12 cellular contexts compared by ENCODE assay signal in the genomic region with DNA sequence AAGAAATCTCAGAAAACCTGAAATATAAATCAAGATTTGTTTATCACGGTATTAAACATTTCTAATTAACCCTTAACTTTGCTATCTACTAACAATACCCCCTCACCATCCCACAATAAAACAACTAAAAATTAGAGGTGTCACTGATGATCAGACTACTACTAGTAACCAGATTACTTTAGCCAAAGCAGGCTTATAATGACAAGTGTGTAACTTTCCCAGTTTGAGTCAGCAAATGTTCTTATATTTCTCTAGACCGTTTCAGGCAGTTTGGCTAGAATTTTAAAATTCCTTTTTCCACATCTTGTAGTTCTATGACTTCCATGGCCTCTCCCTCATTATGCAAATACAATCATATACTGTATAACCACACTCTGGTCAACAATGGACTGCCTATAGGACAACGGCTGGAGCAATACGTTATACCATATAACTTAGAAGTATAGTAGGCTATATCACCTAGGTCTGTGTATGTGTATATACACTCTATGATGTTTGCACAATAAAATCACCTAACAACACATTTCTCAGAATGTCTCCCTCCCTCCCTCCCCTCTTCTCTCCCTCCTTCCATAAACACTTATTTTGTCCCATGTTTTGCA.
DNase-seq lines count a peak whose midpoint lies in the region; ATAC-seq and TF ChIP-seq lines count a peak whose summit lies in the region.
"Had no signal": no experiment of that assay in that cellular context is flagged by ENCODE, and none has a peak within 500 bp of the region (broad histone marks: within the 10 kb centered on the region; RNA-seq: fewer than 3 reads in every experiment).

No MANE protein-coding gene starts in this region.

- H3K4me1 Mint-ChIP-seq in osteocyte (ENCODE audit: unreplicated experiment): peaks cover 57% of the 10 kb centered on the region
- H3K4me1 Mint-ChIP-seq: CD4-positive, alpha-beta memory T cell had no signal

- H3K36me3 Mint-ChIP-seq in osteocyte (ENCODE audit: unreplicated experiment): peaks cover 12% of the 10 kb centered on the region
- H3K36me3 Mint-ChIP-seq: CD4-positive, alpha-beta memory T cell had no signal

- H3K4me3 Mint-ChIP-seq in osteocyte (ENCODE audit: unreplicated experiment): no peak overlapping the region
- H3K4me3 Mint-ChIP-seq: CD4-positive, alpha-beta memory T cell; H9 had no signal

- H3K27me3 Mint-ChIP-seq in osteocyte (ENCODE audit: unreplicated experiment): no peaks in the 10 kb centered on the region

- peak overlapping the region; percentile 50 for H3K27ac Mint-ChIP-seq in osteocyte (ENCODE audit: unreplicated experiment)
- H3K27ac Mint-ChIP-seq: CD4-positive, alpha-beta memory T cell; H9 had no signal

- DNase-seq in NCI-H526 (lab: John Stamatoyannopoulos, UW): peak; percentile 18 to 38
- no peak for DNase-seq in left colon
- no peak for DNase-seq in osteocyte (ENCODE audit: extremely low spot score, unreplicated experiment)
- no peak for DNase-seq in NCI-H524 treated with DMSO at 0.1 percent for 48 hours (lab: John Stamatoyannopoulos, UW)
- no peak for DNase-seq in NCI-H146 treated with DMSO at 0.1 percent for 48 hours (lab: John Stamatoyannopoulos, UW; ENCODE audit: unreplicated experiment)
- DNase-seq: BE2C; CD4-positive, alpha-beta memory T cell; DMS79; GOT3; H9 had no signal

- ATAC-seq in HG02852 (IDR thresholded peaks at IDR 0.05; ENCODE audit: unreplicated experiment) (peak; percentile 50), left colon (peak; percentile 81), GM18505 (IDR thresholded peaks at IDR 0.05; ENCODE audit: unreplicated experiment) (no peak)

- intact Hi-C loops in left colon (cut with DNase I, micrococcal nuclease): no loop called here

- no peak for TF ChIP-seq POLR2A in GM18505 (IDR thresholded peaks at IDR 0.05; ENCODE audit: borderline replicate concordance, extremely low read depth, insufficient read depth, insufficient read length)

- no peak for TF ChIP-seq CTCF in osteocyte (IDR thresholded peaks at IDR 0.05)

- H3K9me3 Mint-ChIP-seq in osteocyte (ENCODE audit: unreplicated experiment): no peaks in the 10 kb centered on the region
- H3K9me3 Mint-ChIP-seq: H9 had no signal

Comparison
In these comparisons a context has a peak if more than half of its experiments do, and no peak if none do; other contexts are left out.
1. DNase-seq: peak in NCI-H526 (2 of 2); none in left colon (0 of 2), osteocyte (single experiment), NCI-H524 treated with DMSO at 0.1 percent for 48 hours (single experiment) and NCI-H146 treated with DMSO at 0.1 percent for 48 hours (single experiment).